ENCODE assay signal across 7 cellular contexts in genomic region chr3:84959470-84960380, GRCh38. TPM values are rescaled to one million over a fixed set of nuclear protein-coding genes. Genes with fewer than 3 reads are reported as not detected.
A peak's percentile ranks its signal among the peaks of the same experiment; 100 is the strongest.
DNase-seq lines count a peak whose midpoint lies in the region; ATAC-seq and TF ChIP-seq lines count a peak whose summit lies in the region.

No MANE protein-coding gene starts in this region.

- H3K4me1 Mint-ChIP-seq in T-helper 17 cell, result peaks cover 19% of the 10 kb centered on the region

- H3K27ac Mint-ChIP-seq in T-helper 17 cell, result no peak overlapping the region

- peak overlapping the region; percentile 97 for H3K4me2 ChIP-seq in skeletal muscle satellite cell (ENCODE audit: low read length)

- H3K27me3 Mint-ChIP-seq in T-helper 17 cell, result peaks cover 39% of the 10 kb centered on the region

- H3K36me3 ChIP-seq in right atrium auricular region (no peaks in the 10 kb centered on the region), skeletal muscle satellite cell (ENCODE audit: insufficient read depth, low read length) (no peaks in the 10 kb centered on the region)

- peak overlapping the region; percentile 70 for H3K27ac ChIP-seq in right atrium auricular region

- no peak for TF ChIP-seq CTCF in right atrium auricular region (IDR thresholded peaks at IDR 0.05)

- H3K4me3 ChIP-seq in right atrium auricular region, result peak overlapping the region; percentile 65 to 70
- peak overlapping the region; percentile 96 for H3K4me3 ChIP-seq in skeletal muscle satellite cell (ENCODE audit: low read length)

- H3K9me3 ChIP-seq in T-helper 17 cell (ENCODE audit: control insufficient read depth, low read length, poor library complexity, severe bottlenecking), result peaks cover 3% of the 10 kb centered on the region
- H3K9me3 ChIP-seq in right atrium auricular region, result no peaks in the 10 kb centered on the region
- no peaks in the 10 kb centered on the region for H3K9me3 ChIP-seq in skeletal muscle satellite cell (replicated peaks; ENCODE audit: low read length)

- peak overlapping the region; percentile 23 for H3K9ac ChIP-seq in skeletal muscle satellite cell (ENCODE audit: low read depth, low read length)

- H3K27me3 ChIP-seq in right atrium auricular region (peaks cover 0 to 4% of the 10 kb centered on the region in 2 donors), skeletal muscle satellite cell (ENCODE audit: control insufficient read depth, insufficient read depth, low read length) (peaks cover 32% of the 10 kb centered on the region)

- DNase-seq in T-helper 17 cell, result no peak
- DNase-seq in right atrium auricular region (ENCODE audit: low spot score), result no peak
- DNase-seq in cortex of kidney (lab: John Stamatoyannopoulos, UW), result no peak

- peak overlapping the region; percentile 88 for H3K4me3 Mint-ChIP-seq in T-helper 17 cell

- H3K36me3 Mint-ChIP-seq in T-helper 17 cell (ENCODE audit: low read depth), result peaks cover 2% of the 10 kb centered on the region

- ATAC-seq in HG03045 (IDR thresholded peaks at IDR 0.05; ENCODE audit: unreplicated experiment) (peak; percentile 1), T-helper 17 cell (no peak), GM21515 (IDR thresholded peaks at IDR 0.05; ENCODE audit: unreplicated experiment) (no peak), HG02623 (IDR thresholded peaks at IDR 0.05; ENCODE audit: unreplicated experiment) (no peak)

- H3K4me1 ChIP-seq in right atrium auricular region (peaks cover 0 to 15% of the 10 kb centered on the region in 2 donors), skeletal muscle satellite cell (ENCODE audit: control insufficient read depth, insufficient read depth, low read length) (peaks cover 22% of the 10 kb centered on the region)

RNA-seq across cellular contexts. Expression of gene CADM2, which starts 0.9 kb away (rescaled TPM):
- total RNA-seq in T-helper 17 cell (1 to 10 TPM in 1 of 2 donors, under 1 TPM in 1; 0.42 to 1.2 TPM), right atrium auricular region (1 to 10 TPM; 6.5 to 9.5 TPM)
- total RNA-seq in skeletal muscle satellite cell (2012; rRNA removed), result under 0.01 and 2.6 TPM in 2 replicates
